ENCODE assay signal across 1 cellular context in genomic region chr6:119234457-119234856, GRCh38.
TF ChIP-seq lines count a peak whose summit lies in the region.

No MANE protein-coding gene starts in this region.

TF ChIP-seq in K562, 482 proteins besides CTCF, POLR2A, EP300 and RAD21 (continued from another document):
- TF ChIP-seq, protein P1, sequence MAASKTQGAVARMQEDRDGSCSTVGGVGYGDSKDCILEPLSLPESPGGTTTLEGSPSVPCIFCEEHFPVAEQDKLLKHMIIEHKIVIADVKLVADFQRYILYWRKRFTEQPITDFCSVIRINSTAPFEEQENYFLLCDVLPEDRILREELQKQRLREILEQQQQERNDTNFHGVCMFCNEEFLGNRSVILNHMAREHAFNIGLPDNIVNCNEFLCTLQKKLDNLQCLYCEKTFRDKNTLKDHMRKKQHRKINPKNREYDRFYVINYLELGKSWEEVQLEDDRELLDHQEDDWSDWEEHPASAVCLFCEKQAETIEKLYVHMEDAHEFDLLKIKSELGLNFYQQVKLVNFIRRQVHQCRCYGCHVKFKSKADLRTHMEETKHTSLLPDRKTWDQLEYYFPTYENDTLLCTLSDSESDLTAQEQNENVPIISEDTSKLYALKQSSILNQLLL (CRISPR knock-in tag; IDR thresholded peaks at IDR 0.05; ENCODE audit: borderline replicate concordance) = no peak
- TF ChIP-seq TSHZ1 (CRISPR knock-in tag; IDR thresholded peaks at IDR 0.05) (no peak), PBX2 (CRISPR knock-in tag; IDR thresholded peaks at IDR 0.05; ENCODE audit: low read depth) (no peak), PBX2 (tag; conservative IDR thresholded peaks at IDR 0.05; ENCODE audit: low read depth) (no peak), ZFP1 (CRISPR knock-in tag; IDR thresholded peaks at IDR 0.05) (no peak)
